In genomic region chr10:86775056-86775858, GRCh38 we compare ENCODE assay signal across 1 cellular context.
TF ChIP-seq lines count a peak whose summit lies in the region.

No MANE protein-coding gene starts in this region.

TF ChIP-seq in HepG2, 621 proteins besides CTCF, POLR2A, EP300 and RAD21 (continued from another document and continues in another):
- TF ChIP-seq SATB2 (CRISPR knock-in tag; IDR thresholded peaks at IDR 0.05), result no peak
- TF ChIP-seq KAT7 (CRISPR knock-in tag; IDR thresholded peaks at IDR 0.05; ENCODE audit: borderline replicate concordance), result 0 out of 2 replicates have a peak, but pooled peaks have one; percentile 24
- TF ChIP-seq JUNB (CRISPR knock-in tag; IDR thresholded peaks at IDR 0.05; ENCODE audit: borderline replicate concordance), result no peak
- TF ChIP-seq KMT2B (CRISPR knock-in tag; IDR thresholded peaks at IDR 0.05), result no peak
- no peak for TF ChIP-seq ZNF660 (CRISPR knock-in tag; IDR thresholded peaks at IDR 0.05; ENCODE audit: borderline replicate concordance, low read depth)
- TF ChIP-seq SP2 (CRISPR knock-in tag; IDR thresholded peaks at IDR 0.05), result no peak
- TF ChIP-seq TEAD2 (CRISPR knock-in tag; IDR thresholded peaks at IDR 0.05), result no peak
- TF ChIP-seq ZBTB8A (CRISPR knock-in tag; IDR thresholded peaks at IDR 0.05; ENCODE audit: borderline replicate concordance, low read depth), result no peak
- peak in 1 of 2 experiments; percentile 83; a peak in 1 of 4 replicates for TF ChIP-seq KLF16 (CRISPR knock-in tag; IDR thresholded peaks at IDR 0.05)
- no peak for TF ChIP-seq AGO2 (optimal IDR thresholded peaks at IDR 0.05; ENCODE audit: low read depth, low read length)
- TF ChIP-seq ZNF816 (CRISPR knock-in tag; IDR thresholded peaks at IDR 0.05; ENCODE audit: borderline replicate concordance), result peak; percentile 86; the same call in 1 of the 2 replicates
- TF ChIP-seq, protein P1, sequence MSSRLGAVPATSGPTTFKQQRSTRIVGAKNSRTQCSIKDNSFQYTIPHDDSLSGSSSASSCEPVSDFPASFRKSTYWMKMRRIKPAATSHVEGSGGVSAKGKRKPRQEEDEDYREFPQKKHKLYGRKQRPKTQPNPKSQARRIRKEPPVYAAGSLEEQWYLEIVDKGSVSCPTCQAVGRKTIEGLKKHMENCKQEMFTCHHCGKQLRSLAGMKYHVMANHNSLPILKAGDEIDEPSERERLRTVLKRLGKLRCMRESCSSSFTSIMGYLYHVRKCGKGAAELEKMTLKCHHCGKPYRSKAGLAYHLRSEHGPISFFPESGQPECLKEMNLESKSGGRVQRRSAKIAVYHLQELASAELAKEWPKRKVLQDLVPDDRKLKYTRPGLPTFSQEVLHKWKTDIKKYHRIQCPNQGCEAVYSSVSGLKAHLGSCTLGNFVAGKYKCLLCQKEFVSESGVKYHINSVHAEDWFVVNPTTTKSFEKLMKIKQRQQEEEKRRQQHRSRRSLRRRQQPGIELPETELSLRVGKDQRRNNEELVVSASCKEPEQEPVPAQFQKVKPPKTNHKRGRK (CRISPR knock-in tag; IDR thresholded peaks at IDR 0.05), result no peak
- TF ChIP-seq GPBP1L1 (CRISPR knock-in tag; IDR thresholded peaks at IDR 0.05), result no peak
- peak; percentile 86; the same call in 1 of the 2 replicates for TF ChIP-seq TOE1 (CRISPR knock-in tag; IDR thresholded peaks at IDR 0.05)
- TF ChIP-seq NCOA5 (CRISPR knock-in tag; IDR thresholded peaks at IDR 0.05), result no peak
- peak; percentile 49; the same call in 1 of the 2 replicates for TF ChIP-seq MIER2 (CRISPR knock-in tag; IDR thresholded peaks at IDR 0.05)
- no peak for TF ChIP-seq ZNF546 (CRISPR knock-in tag; conservative IDR thresholded peaks at IDR 0.05)
- peak; percentile 44 for TF ChIP-seq ASH2L (IDR thresholded peaks at IDR 0.05; ENCODE audit: insufficient read length, low read depth, low read length)
- TF ChIP-seq, protein P2, sequence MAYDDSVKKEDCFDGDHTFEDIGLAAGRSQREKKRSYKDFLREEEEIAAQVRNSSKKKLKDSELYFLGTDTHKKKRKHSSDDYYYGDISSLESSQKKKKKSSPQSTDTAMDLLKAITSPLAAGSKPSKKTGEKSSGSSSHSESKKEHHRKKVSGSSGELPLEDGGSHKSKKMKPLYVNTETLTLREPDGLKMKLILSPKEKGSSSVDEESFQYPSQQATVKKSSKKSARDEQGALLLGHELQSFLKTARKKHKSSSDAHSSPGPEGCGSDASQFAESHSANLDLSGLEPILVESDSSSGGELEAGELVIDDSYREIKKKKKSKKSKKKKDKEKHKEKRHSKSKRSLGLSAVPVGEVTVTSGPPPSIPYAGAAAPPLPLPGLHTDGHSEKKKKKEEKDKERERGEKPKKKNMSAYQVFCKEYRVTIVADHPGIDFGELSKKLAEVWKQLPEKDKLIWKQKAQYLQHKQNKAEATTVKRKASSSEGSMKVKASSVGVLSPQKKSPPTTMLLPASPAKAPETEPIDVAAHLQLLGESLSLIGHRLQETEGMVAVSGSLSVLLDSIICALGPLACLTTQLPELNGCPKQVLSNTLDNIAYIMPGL (CRISPR knock-in tag; IDR thresholded peaks at IDR 0.05; ENCODE audit: borderline replicate concordance in 1 of 2, low read depth in 1 of 2), result no peak
- TF ChIP-seq HINFP (CRISPR knock-in tag; IDR thresholded peaks at IDR 0.05; ENCODE audit: low read depth), result 0 out of 2 replicates have a peak, but pooled peaks have one; percentile 41
- TF ChIP-seq TOPORS (CRISPR knock-in tag; IDR thresholded peaks at IDR 0.05), result no peak
- no peak for TF ChIP-seq ZNF10 (CRISPR knock-in tag; IDR thresholded peaks at IDR 0.05; ENCODE audit: borderline replicate concordance, low read depth)
- TF ChIP-seq, protein P3, sequence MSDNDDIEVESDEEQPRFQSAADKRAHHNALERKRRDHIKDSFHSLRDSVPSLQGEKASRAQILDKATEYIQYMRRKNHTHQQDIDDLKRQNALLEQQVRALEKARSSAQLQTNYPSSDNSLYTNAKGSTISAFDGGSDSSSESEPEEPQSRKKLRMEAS (IDR thresholded peaks at IDR 0.05), result peak; percentile 86
- TF ChIP-seq CHCHD3 (CRISPR knock-in tag; IDR thresholded peaks at IDR 0.05), result no peak
- TF ChIP-seq MAFF (IDR thresholded peaks at IDR 0.05; ENCODE audit: low read depth, low read length), result no peak
- TF ChIP-seq ERF (CRISPR knock-in tag; IDR thresholded peaks at IDR 0.05), result peak; percentile 79; the same call in 1 of the 2 replicates
- TF ChIP-seq ZNF350 (CRISPR knock-in tag; IDR thresholded peaks at IDR 0.05; ENCODE audit: borderline replicate concordance, low read depth), result no peak
- TF ChIP-seq, protein P4, sequence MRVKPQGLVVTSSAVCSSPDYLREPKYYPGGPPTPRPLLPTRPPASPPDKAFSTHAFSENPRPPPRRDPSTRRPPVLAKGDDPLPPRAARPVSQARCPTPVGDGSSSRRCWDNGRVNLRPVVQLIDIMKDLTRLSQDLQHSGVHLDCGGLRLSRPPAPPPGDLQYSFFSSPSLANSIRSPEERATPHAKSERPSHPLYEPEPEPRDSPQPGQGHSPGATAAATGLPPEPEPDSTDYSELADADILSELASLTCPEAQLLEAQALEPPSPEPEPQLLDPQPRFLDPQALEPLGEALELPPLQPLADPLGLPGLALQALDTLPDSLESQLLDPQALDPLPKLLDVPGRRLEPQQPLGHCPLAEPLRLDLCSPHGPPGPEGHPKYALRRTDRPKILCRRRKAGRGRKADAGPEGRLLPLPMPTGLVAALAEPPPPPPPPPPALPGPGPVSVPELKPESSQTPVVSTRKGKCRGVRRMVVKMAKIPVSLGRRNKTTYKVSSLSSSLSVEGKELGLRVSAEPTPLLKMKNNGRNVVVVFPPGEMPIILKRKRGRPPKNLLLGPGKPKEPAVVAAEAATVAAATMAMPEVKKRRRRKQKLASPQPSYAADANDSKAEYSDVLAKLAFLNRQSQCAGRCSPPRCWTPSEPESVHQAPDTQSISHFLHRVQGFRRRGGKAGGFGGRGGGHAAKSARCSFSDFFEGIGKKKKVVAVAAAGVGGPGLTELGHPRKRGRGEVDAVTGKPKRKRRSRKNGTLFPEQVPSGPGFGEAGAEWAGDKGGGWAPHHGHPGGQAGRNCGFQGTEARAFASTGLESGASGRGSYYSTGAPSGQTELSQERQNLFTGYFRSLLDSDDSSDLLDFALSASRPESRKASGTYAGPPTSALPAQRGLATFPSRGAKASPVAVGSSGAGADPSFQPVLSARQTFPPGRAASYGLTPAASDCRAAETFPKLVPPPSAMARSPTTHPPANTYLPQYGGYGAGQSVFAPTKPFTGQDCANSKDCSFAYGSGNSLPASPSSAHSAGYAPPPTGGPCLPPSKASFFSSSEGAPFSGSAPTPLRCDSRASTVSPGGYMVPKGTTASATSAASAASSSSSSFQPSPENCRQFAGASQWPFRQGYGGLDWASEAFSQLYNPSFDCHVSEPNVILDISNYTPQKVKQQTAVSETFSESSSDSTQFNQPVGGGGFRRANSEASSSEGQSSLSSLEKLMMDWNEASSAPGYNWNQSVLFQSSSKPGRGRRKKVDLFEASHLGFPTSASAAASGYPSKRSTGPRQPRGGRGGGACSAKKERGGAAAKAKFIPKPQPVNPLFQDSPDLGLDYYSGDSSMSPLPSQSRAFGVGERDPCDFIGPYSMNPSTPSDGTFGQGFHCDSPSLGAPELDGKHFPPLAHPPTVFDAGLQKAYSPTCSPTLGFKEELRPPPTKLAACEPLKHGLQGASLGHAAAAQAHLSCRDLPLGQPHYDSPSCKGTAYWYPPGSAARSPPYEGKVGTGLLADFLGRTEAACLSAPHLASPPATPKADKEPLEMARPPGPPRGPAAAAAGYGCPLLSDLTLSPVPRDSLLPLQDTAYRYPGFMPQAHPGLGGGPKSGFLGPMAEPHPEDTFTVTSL (CRISPR knock-in tag; IDR thresholded peaks at IDR 0.05; ENCODE audit: borderline replicate concordance), result peak; percentile 95
- TF ChIP-seq ZNF790 (CRISPR knock-in tag; IDR thresholded peaks at IDR 0.05; ENCODE audit: borderline replicate concordance), result no peak
- TF ChIP-seq ZNF563 (CRISPR knock-in tag; IDR thresholded peaks at IDR 0.05), result no peak
- TF ChIP-seq, protein P5, sequence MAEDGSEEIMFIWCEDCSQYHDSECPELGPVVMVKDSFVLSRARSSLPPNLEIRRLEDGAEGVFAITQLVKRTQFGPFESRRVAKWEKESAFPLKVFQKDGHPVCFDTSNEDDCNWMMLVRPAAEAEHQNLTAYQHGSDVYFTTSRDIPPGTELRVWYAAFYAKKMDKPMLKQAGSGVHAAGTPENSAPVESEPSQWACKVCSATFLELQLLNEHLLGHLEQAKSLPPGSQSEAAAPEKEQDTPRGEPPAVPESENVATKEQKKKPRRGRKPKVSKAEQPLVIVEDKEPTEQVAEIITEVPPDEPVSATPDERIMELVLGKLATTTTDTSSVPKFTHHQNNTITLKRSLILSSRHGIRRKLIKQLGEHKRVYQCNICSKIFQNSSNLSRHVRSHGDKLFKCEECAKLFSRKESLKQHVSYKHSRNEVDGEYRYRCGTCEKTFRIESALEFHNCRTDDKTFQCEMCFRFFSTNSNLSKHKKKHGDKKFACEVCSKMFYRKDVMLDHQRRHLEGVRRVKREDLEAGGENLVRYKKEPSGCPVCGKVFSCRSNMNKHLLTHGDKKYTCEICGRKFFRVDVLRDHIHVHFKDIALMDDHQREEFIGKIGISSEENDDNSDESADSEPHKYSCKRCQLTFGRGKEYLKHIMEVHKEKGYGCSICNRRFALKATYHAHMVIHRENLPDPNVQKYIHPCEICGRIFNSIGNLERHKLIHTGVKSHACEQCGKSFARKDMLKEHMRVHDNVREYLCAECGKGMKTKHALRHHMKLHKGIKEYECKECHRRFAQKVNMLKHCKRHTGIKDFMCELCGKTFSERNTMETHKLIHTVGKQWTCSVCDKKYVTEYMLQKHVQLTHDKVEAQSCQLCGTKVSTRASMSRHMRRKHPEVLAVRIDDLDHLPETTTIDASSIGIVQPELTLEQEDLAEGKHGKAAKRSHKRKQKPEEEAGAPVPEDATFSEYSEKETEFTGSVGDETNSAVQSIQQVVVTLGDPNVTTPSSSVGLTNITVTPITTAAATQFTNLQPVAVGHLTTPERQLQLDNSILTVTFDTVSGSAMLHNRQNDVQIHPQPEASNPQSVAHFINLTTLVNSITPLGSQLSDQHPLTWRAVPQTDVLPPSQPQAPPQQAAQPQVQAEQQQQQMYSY (CRISPR knock-in tag; IDR thresholded peaks at IDR 0.05), result no peak
- no peak for TF ChIP-seq TRIM24 (CRISPR knock-in tag; IDR thresholded peaks at IDR 0.05)
- TF ChIP-seq ZNF281 (CRISPR knock-in tag; IDR thresholded peaks at IDR 0.05; ENCODE audit: borderline replicate concordance), result no peak
- TF ChIP-seq RBM22 (optimal IDR thresholded peaks at IDR 0.05; ENCODE audit: low read length), result no peak
- TF ChIP-seq BRD4 (CRISPR knock-in tag; IDR thresholded peaks at IDR 0.05), result no peak
- no peak for TF ChIP-seq MLLT10 (CRISPR knock-in tag; IDR thresholded peaks at IDR 0.05)
